In genomic region chr12:9064201-9064814, GRCh38 we compare ENCODE assay signal across 8 cellular contexts.
DNase-seq lines count a peak whose midpoint lies in the region; ATAC-seq, FAIRE-seq and TF ChIP-seq lines count a peak whose summit lies in the region.

No MANE protein-coding gene starts in this region.

- H3K27ac ChIP-seq in C4-2B, result peak overlapping the region; percentile 99

- H3K27ac Mint-ChIP-seq in memory B cell, result peak overlapping the region; percentile 31

- TF ChIP-seq CTCF in C4-2B (conservative IDR thresholded peaks at IDR 0.05), result peak; percentile 82

- DNase-seq in NCI-H226 (peak; percentile 7), memory B cell (ENCODE audit: low spot score in 2 of 2) (peak; percentile 38 to 48)
- peak; percentile 10 to 24 for DNase-seq in activated CD8-positive, alpha-beta memory T cell treated with anti-CD3 and anti-CD28 coated beads for 1 hour (ENCODE audit: extremely low read depth in 1 of 2, low read depth in 1 of 2)
- peak; percentile 25 for DNase-seq in stimulated activated CD8-positive, alpha-beta memory T cell treated with anti-CD3 and anti-CD28 coated beads, Interleukin-12 subunit alpha, Interleukin-12 subunit beta, amount 100 ng/mL, for 1 hour (ENCODE audit: low read depth)

- no peaks in the 10 kb centered on the region for H3K36me3 Mint-ChIP-seq in memory B cell

- peak overlapping the region; percentile 87 for H3K4me3 Mint-ChIP-seq in memory B cell

- ATAC-seq in GM21526 (IDR thresholded peaks at IDR 0.05; ENCODE audit: low FRiP score, unreplicated experiment) (peak; percentile 66), memory B cell (ENCODE audit: low read depth) (peak; percentile 94), HG02623 (IDR thresholded peaks at IDR 0.05; ENCODE audit: unreplicated experiment) (no peak)

- H3K27me3 Mint-ChIP-seq in memory B cell, result peaks cover 8% of the 10 kb centered on the region

- H3K4me1 Mint-ChIP-seq in memory B cell, result peaks cover 6% of the 10 kb centered on the region

- no peaks in the 10 kb centered on the region for H3K9me3 Mint-ChIP-seq in memory B cell

- FAIRE-seq in endometrium (lab: Jason Lieb, UNC), result peak; percentile 18
